In the genomic region with DNA sequence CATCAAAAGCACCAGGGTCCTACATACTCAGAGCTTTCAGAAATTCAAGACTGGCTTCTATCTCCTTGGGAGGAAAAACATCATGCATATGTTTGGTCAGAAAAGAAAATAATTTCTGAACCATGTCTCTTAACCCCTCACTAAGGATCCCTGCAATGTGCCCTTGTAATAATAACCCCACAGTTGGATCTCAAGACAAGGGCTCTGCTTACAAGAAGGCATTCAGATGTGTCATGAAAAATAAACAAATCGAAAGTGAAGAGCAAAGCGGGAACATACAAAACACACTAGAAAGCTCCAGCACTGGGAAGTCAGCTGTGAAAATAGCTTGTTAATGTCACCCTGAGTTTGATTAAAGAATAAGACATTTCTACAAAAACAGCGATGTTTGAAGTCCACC, we compare ENCODE assay signal across 13 cellular contexts.
"Had no signal": no experiment of that assay in that cellular context is flagged by ENCODE, and none has a peak within 500 bp of the region (broad histone marks: within the 10 kb centered on the region; RNA-seq: fewer than 3 reads in every experiment).

No MANE protein-coding gene starts in this region.

- H3K9me3 ChIP-seq: breast epithelium, gastrocnemius medialis, pancreas, testis had no signal

- H3K36me3 ChIP-seq: breast epithelium, gastrocnemius medialis, pancreas had no signal

- H3K27ac ChIP-seq: breast epithelium, pancreas, testis, VCaP had no signal

- H3K27me3 ChIP-seq: breast epithelium, gastrocnemius medialis, pancreas, testis had no signal

- ATAC-seq: activated T-helper 17 cell treated with anti-CD3 and anti-CD28 coated beads, Interleukin-2, amount 50 U/mL, for 72 hours; pancreas; stimulated activated naive CD8-positive, alpha-beta T cell treated with anti-CD3 and anti-CD28 coated beads, Interleukin-15, amount 100 ng/mL, for 72 hours; T-cell had no signal

- H3K4me1 ChIP-seq: breast epithelium, gastrocnemius medialis, pancreas, testis had no signal

- H3K4me3 ChIP-seq: breast epithelium, gastrocnemius medialis, pancreas, testis had no signal

- DNase-seq: activated CD4-positive, alpha-beta memory T cell treated with anti-CD3 and anti-CD28 coated beads for 36 hours; activated CD8-positive, alpha-beta memory T cell treated with anti-CD3 and anti-CD28 coated beads, Interleukin-2, amount 50 U/mL, for 48 hours; activated naive CD4-positive, alpha-beta T cell treated with anti-CD3 and anti-CD28 coated beads, Interleukin-2, amount 10 ng/mL, durations not matched to agents 7 days and 5 days; gastrocnemius medialis; pancreas; stimulated activated CD4-positive, alpha-beta T cell treated with anti-CD3 and anti-CD28 coated beads, Interleukin-4, amount 100 ng/mL, for 4 hours; stimulated activated naive CD8-positive, alpha-beta T cell treated with anti-CD3 and anti-CD28 coated beads, Interleukin-15, amount 100 ng/mL, for 72 hours; T-cell; T1000; testis had no signal
